29 cellular contexts compared by ENCODE assay signal in the genomic region with DNA sequence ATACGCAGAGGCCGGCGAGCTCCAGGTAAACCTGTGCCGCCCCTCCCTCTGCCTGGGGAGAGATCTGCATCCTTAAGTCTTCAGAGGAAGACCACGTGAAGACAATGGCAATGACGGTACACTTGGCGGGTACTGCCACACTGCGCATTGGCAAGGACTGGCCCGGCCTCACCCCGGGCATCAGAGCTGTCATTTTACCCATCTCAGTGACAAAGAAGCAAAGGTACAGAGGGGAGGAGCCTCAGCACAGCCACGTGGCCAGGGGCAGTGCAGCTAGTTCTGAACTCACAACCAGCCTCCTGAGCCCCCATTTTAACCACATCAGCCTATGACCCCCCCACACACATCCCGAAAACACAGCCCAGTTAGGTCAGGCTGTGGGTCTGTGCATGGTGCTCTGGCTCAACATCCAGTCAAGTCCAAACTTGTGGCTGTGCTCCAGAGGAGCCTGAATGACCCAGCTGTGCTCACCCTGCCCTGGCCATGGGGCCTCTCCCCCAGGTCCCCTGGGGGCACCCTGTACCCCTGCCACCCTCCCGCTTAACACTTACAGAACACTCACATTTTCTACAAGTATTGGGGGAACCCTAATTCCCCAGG.
DNase-seq lines count a peak whose midpoint lies in the region; ATAC-seq, FAIRE-seq and TF ChIP-seq lines count a peak whose summit lies in the region.
"Had no signal": no experiment of that assay in that cellular context is flagged by ENCODE, and none has a peak within 500 bp of the region (broad histone marks: within the 10 kb centered on the region; RNA-seq: fewer than 3 reads in every experiment).

No MANE protein-coding gene starts in this region.

- peak overlapping the region; percentile 96 for H3K27ac ChIP-seq in RWPE2 (ENCODE audit: poor library complexity, severe bottlenecking)
- H3K27ac ChIP-seq: brain microvascular endothelial cell, gastrocnemius medialis, HL-60, lower lobe of right lung, Peyer's patch, VCaP had no signal

- CTCF ChIA-PET in activated CD4-positive, alpha-beta memory T cell treated with anti-CD3 and anti-CD28 coated beads, Interleukin-2, amount 10 ng/mL, durations not matched to agents 7 days and 5 days (lab: Charles Lee), result interaction anchor here (1.5 kb wide), 1 partner anchor 11 kb away, joined by 4 read pairs; no protein-coding TSS in a partner anchor
- CTCF ChIA-PET in activated CD4-positive, alpha-beta memory T cell treated with anti-CD3 and anti-CD28 coated beads for 36 hours (lab: Charles Lee), result no interaction called here
- CTCF ChIA-PET in GM10248 (lab: Yijun Ruan, JAX), result interaction anchor here (0.8 to 1.5 kb wide), 2 partner anchors 10 to 174 kb away, joined by 3 to 4 read pairs; no protein-coding TSS in a partner anchor

- H3K4me3 Mint-ChIP-seq in activated CD4-positive, alpha-beta memory T cell treated with anti-CD3 and anti-CD28 coated beads, Interleukin-2, amount 10 ng/mL, durations not matched to agents 7 days and 5 days, result peak overlapping the region; percentile 8
- H3K4me3 Mint-ChIP-seq in activated CD4-positive, alpha-beta memory T cell treated with anti-CD3 and anti-CD28 coated beads for 36 hours, result no peak overlapping the region
- H3K4me3 Mint-ChIP-seq: activated T-helper 17 cell treated with anti-CD3 and anti-CD28 coated beads, Interleukin-2, amount 50 U/mL, for 72 hours; CD4-positive, alpha-beta T cell had no signal

- H3K4me1 ChIP-seq in RWPE2 (ENCODE audit: insufficient read depth, poor library complexity, severe bottlenecking), result peaks cover 40% of the 10 kb centered on the region
- H3K4me1 ChIP-seq: gastrocnemius medialis, lower lobe of right lung had no signal

- H3K4me3 ChIP-seq in RWPE2 (ENCODE audit: severe bottlenecking), result no peak overlapping the region
- H3K4me3 ChIP-seq: gastrocnemius medialis, lower lobe of right lung, Peyer's patch had no signal

- peak overlapping the region; percentile 52 for H3K27ac Mint-ChIP-seq in activated CD4-positive, alpha-beta memory T cell treated with anti-CD3 and anti-CD28 coated beads, Interleukin-2, amount 10 ng/mL, durations not matched to agents 7 days and 5 days
- H3K27ac Mint-ChIP-seq in activated CD4-positive, alpha-beta memory T cell treated with anti-CD3 and anti-CD28 coated beads for 36 hours, result no peak overlapping the region
- H3K27ac Mint-ChIP-seq: CD4-positive, alpha-beta T cell had no signal

- H3K36me3 ChIP-seq in RWPE2 (ENCODE audit: low read depth), result no peaks in the 10 kb centered on the region
- H3K36me3 ChIP-seq: brain microvascular endothelial cell, gastrocnemius medialis, lower lobe of right lung, Peyer's patch had no signal

- ATAC-seq in RWPE2 (ENCODE audit: low read depth) (no peak), GM18517 (IDR thresholded peaks at IDR 0.05; ENCODE audit: unreplicated experiment) (no peak)
- peak; percentile 19 for ATAC-seq in stimulated activated naive CD8-positive, alpha-beta T cell treated with anti-CD3 and anti-CD28 coated beads, Interleukin-15, Interleukin-2, amounts not matched to agents 100 U/mL and 50 U/mL, for 24 hours
- ATAC-seq: activated T-helper 17 cell treated with anti-CD3 and anti-CD28 coated beads, Interleukin-2, amount 50 U/mL, for 72 hours; gastrocnemius medialis; naive thymus-derived CD8-positive, alpha-beta T cell had no signal

- H3K27me3 Mint-ChIP-seq in activated CD4-positive, alpha-beta memory T cell treated with anti-CD3 and anti-CD28 coated beads, Interleukin-2, amount 10 ng/mL, durations not matched to agents 7 days and 5 days, result peaks cover 2% of the 10 kb centered on the region
- peaks cover 12% of the 10 kb centered on the region for H3K27me3 Mint-ChIP-seq in activated CD4-positive, alpha-beta memory T cell treated with anti-CD3 and anti-CD28 coated beads for 36 hours

- FAIRE-seq in GM12892 (lab: Jason Lieb, UNC), result no peak
- FAIRE-seq: A204.1, D721Med, endothelial cell of umbilical vein had no signal

- TF ChIP-seq CTCF in RWPE2 (IDR thresholded peaks at IDR 0.05; ENCODE audit: poor library complexity, severe bottlenecking), result no peak
- TF ChIP-seq CTCF in GM10248 (IDR thresholded peaks at IDR 0.05; ENCODE audit: control extremely low read depth, extremely low read depth, low read depth, missing control alignments), result no peak

- peaks cover 45% of the 10 kb centered on the region for H3K4me1 Mint-ChIP-seq in activated CD4-positive, alpha-beta memory T cell treated with anti-CD3 and anti-CD28 coated beads, Interleukin-2, amount 10 ng/mL, durations not matched to agents 7 days and 5 days
- peaks cover 11% of the 10 kb centered on the region for H3K4me1 Mint-ChIP-seq in activated CD4-positive, alpha-beta memory T cell treated with anti-CD3 and anti-CD28 coated beads for 36 hours (ENCODE audit: low read depth)
- H3K4me1 Mint-ChIP-seq: activated T-helper 17 cell treated with anti-CD3 and anti-CD28 coated beads, Interleukin-2, amount 50 U/mL, for 72 hours had no signal

- peaks cover 2% of the 10 kb centered on the region for H3K9me3 Mint-ChIP-seq in activated CD4-positive, alpha-beta memory T cell treated with anti-CD3 and anti-CD28 coated beads, Interleukin-2, amount 10 ng/mL, durations not matched to agents 7 days and 5 days
- peaks cover 3% of the 10 kb centered on the region for H3K9me3 Mint-ChIP-seq in activated CD4-positive, alpha-beta memory T cell treated with anti-CD3 and anti-CD28 coated beads for 36 hours
- H3K9me3 Mint-ChIP-seq: activated T-helper 17 cell treated with anti-CD3 and anti-CD28 coated beads, Interleukin-2, amount 50 U/mL, for 72 hours; CD4-positive, alpha-beta T cell; naive thymus-derived CD8-positive, alpha-beta T cell had no signal

- peaks cover 3% of the 10 kb centered on the region for H3K9me3 ChIP-seq in RWPE2 (ENCODE audit: severe bottlenecking)
- H3K9me3 ChIP-seq: lower lobe of right lung, Peyer's patch had no signal

- no peak for TF ChIP-seq POLR2A in GM12892 (IDR thresholded peaks at IDR 0.05; ENCODE audit: low read depth, low read length)

- peak; percentile 21 for DNase-seq in activated CD4-positive, alpha-beta memory T cell treated with anti-CD3 and anti-CD28 coated beads, Interleukin-2, amount 10 ng/mL, durations not matched to agents 7 days and 5 days
- DNase-seq in activated CD4-positive, alpha-beta memory T cell treated with anti-CD3 and anti-CD28 coated beads for 36 hours, result no peak
- DNase-seq in RWPE2 (ENCODE audit: low spot score) (no peak), islet precursor cell (peak; percentile 31), GM12892 (ENCODE audit: insufficient read length) (no peak), GM10248 (ENCODE audit: extremely low spot score) (no peak)
- DNase-seq in stimulated activated naive CD8-positive, alpha-beta T cell treated with anti-CD3 and anti-CD28 coated beads, Interleukin-15, Interleukin-2, amounts not matched to agents 100 U/mL and 50 U/mL, for 24 hours, result no peak
- DNase-seq: activated naive CD4-positive, alpha-beta T cell treated with anti-CD3 and anti-CD28 coated beads, Interleukin-2, amount 50 U/mL, for 16 hours; amygdala; brain microvascular endothelial cell; CD4-positive, alpha-beta T cell; gastrocnemius medialis; lower lobe of right lung; naive thymus-derived CD8-positive, alpha-beta T cell; NCI-H1436 treated with DMSO at 0.1 percent for 48 hours; NCI-H2081 treated with DMSO at 0.1 percent for 48 hours; NCI-H226; NCI-H774; stimulated activated naive CD4-positive, alpha-beta T cell; SW 1271; T1000 had no signal

- no peaks in the 10 kb centered on the region for H3K27me3 ChIP-seq in RWPE2 (ENCODE audit: insufficient read depth, poor library complexity, severe bottlenecking)
- H3K27me3 ChIP-seq: brain microvascular endothelial cell, gastrocnemius medialis, Peyer's patch had no signal

- intact Hi-C loops in activated CD4-positive, alpha-beta memory T cell treated with anti-CD3 and anti-CD28 coated beads for 36 hours (cut with micrococcal nuclease), result no loop called here

- POLR2A ChIA-PET in activated CD4-positive, alpha-beta memory T cell treated with anti-CD3 and anti-CD28 coated beads, Interleukin-2, amount 10 ng/mL, durations not matched to agents 7 days and 5 days (lab: Charles Lee), result interaction anchor here (1.1 kb wide), 1 partner anchor 80 kb away, joined by 3 read pairs; a partner anchor contains a TSS
- POLR2A ChIA-PET in activated CD4-positive, alpha-beta memory T cell treated with anti-CD3 and anti-CD28 coated beads for 36 hours (lab: Charles Lee), result no interaction called here
- POLR2A ChIA-PET in GM10248 (lab: Yijun Ruan, JAX), result no interaction called here

- no peaks in the 10 kb centered on the region for H3K36me3 Mint-ChIP-seq in activated CD4-positive, alpha-beta memory T cell treated with anti-CD3 and anti-CD28 coated beads, Interleukin-2, amount 10 ng/mL, durations not matched to agents 7 days and 5 days (ENCODE audit: low read depth)
- no peaks in the 10 kb centered on the region for H3K36me3 Mint-ChIP-seq in activated CD4-positive, alpha-beta memory T cell treated with anti-CD3 and anti-CD28 coated beads for 36 hours
- H3K36me3 Mint-ChIP-seq: naive thymus-derived CD8-positive, alpha-beta T cell had no signal

Comparison
In these comparisons a context has a peak if more than half of its experiments do, and no peak if none do; other contexts are left out.
1. DNase-seq: peak in activated CD4-positive, alpha-beta memory T cell treated with anti-CD3 and anti-CD28 coated beads, Interleukin-2, amount 10 ng/mL, durations not matched to agents 7 days and 5 days (single experiment) and islet precursor cell (single experiment); none in activated CD4-positive, alpha-beta memory T cell treated with anti-CD3 and anti-CD28 coated beads for 36 hours (single experiment), RWPE2 (single experiment), stimulated activated naive CD8-positive, alpha-beta T cell treated with anti-CD3 and anti-CD28 coated beads, Interleukin-15, Interleukin-2, amounts not matched to agents 100 U/mL and 50 U/mL, for 24 hours (single experiment), GM12892 (single experiment) and GM10248 (single experiment).